In the genomic region with DNA sequence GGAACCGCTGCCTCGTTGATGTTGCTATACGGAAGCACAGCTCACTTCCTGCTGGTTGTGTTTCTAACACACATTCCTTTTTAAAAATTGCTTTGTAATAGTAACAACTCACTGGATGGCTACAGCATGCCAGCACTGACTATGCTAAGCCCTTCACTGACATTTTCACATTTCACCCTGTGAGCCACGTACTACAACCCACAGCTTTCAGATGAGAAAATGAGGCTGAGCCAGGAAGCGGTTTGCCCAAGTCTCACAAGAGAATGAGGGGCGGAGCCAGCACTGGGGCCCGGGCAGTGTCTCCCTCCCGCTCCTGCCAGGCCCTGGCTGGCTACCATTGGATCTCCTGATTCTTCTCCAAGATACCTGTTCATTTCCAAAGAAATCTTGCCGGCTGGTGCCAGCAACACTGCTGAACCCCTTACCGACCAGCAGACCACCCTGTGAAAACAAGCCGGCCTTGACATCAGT, we compare ENCODE assay signal across 7 cellular contexts. TPM values are rescaled to one million over a fixed set of nuclear protein-coding genes. Genes with fewer than 3 reads are reported as not detected.
DNase-seq lines count a peak whose midpoint lies in the region; ATAC-seq and TF ChIP-seq lines count a peak whose summit lies in the region.

No MANE protein-coding gene starts in this region.

- H3K27ac ChIP-seq in esophagus muscularis mucosa (replicated peaks in 1 of 4), result peak overlapping the region; percentile 26 to 52 (median 34)
- H3K27ac ChIP-seq in neural progenitor cell, result no peak overlapping the region
- H3K27ac ChIP-seq in stomach, result peak overlapping the region; percentile 6 to 49 (median 39)

- TF ChIP-seq EP300 in esophagus muscularis mucosa (IDR thresholded peaks at IDR 0.05), result no peak
- no peak for TF ChIP-seq EP300 in stomach (IDR thresholded peaks at IDR 0.05)

- H3K36me3 ChIP-seq in esophagus muscularis mucosa (peaks cover 19 to 31% (median 22%) of the 10 kb centered on the region in 4 donors), neural progenitor cell (no peaks in the 10 kb centered on the region), stomach (peaks cover 13 to 29% (median 28%) of the 10 kb centered on the region in 4 donors)

- intact Hi-C loops in esophagus muscularis mucosa (cut with DNase I) (no loop called here), stomach (cut with DNase I; ENCODE audit: low total_unique reads) (no loop called here)

- H3K9me3 ChIP-seq in esophagus muscularis mucosa, result no peaks in the 10 kb centered on the region
- H3K9me3 ChIP-seq in neural progenitor cell (ENCODE audit: low read depth), result no peaks in the 10 kb centered on the region
- peaks cover 0 to 3% (median 1%) of the 10 kb centered on the region in 4 donors for H3K9me3 ChIP-seq in stomach

- WGBS in esophagus muscularis mucosa, result 23% methylated on average over 11 of the region's 11 CpGs
- 9 to 17% (median 11%) methylated on average over 10 to 11 of the region's 11 CpGs for WGBS in stomach, 5 donors

- H3K27me3 Mint-ChIP-seq in neural progenitor cell (ENCODE audit: insufficient read depth, low read depth), result peaks cover 2% of the 10 kb centered on the region

- no peak overlapping the region for H3K4me3 Mint-ChIP-seq in neural progenitor cell

- H3K4me3 ChIP-seq in esophagus muscularis mucosa (peak overlapping the region in 3 of 4 donors; percentile 8 to 21 (median 9)), neural progenitor cell (no peak overlapping the region), stomach (peak overlapping the region; percentile 7 to 23 (median 10))

- H3K27ac Mint-ChIP-seq in neural progenitor cell, result peak overlapping the region; percentile 87

- H4K20me1 ChIP-seq in neural progenitor cell (ENCODE audit: low read depth), result no peaks in the 10 kb centered on the region

- H3K9me3 Mint-ChIP-seq in neural progenitor cell, result peaks cover 4% of the 10 kb centered on the region

- peaks cover 15% of the 10 kb centered on the region for H3F3A ChIP-seq in neural progenitor cell (ENCODE audit: low read depth)

- peak; percentile 68 for ATAC-seq in GM18858 (IDR thresholded peaks at IDR 0.05; ENCODE audit: unreplicated experiment)
- peak; percentile 83 for ATAC-seq in HG02943 (IDR thresholded peaks at IDR 0.05; ENCODE audit: low read depth, unreplicated experiment)

- peak overlapping the region; percentile 17 for H3K4me2 ChIP-seq in neural progenitor cell

- H3K27me3 ChIP-seq in esophagus muscularis mucosa, result no peaks in the 10 kb centered on the region
- no peaks in the 10 kb centered on the region for H3K27me3 ChIP-seq in neural progenitor cell
- H3K27me3 ChIP-seq in stomach, result peaks cover 0 to 33% (median 7%) of the 10 kb centered on the region in 3 donors

- H3K4me1 Mint-ChIP-seq in neural progenitor cell, result peaks cover 22% of the 10 kb centered on the region

- DNase-seq in NOMO-1 (lab: John Stamatoyannopoulos, UW; ENCODE audit: unreplicated experiment in 2 of 2) (peak; percentile 58 to 61), activated T-cell treated with anti-CD3 and anti-CD28 coated beads for 24 hours (ENCODE audit: low read depth) (peak; percentile 82), esophagus muscularis mucosa (ENCODE audit: extremely low spot score) (no peak), neural progenitor cell (ENCODE audit: low spot score) (peak; percentile 61), stomach (peak; percentile 80)

- TF ChIP-seq POLR2A in esophagus muscularis mucosa (IDR thresholded peaks at IDR 0.05; ENCODE audit: low read depth), result no peak
- no peak for TF ChIP-seq POLR2A in stomach (IDR thresholded peaks at IDR 0.05)

- peak overlapping the region; percentile 60 for H2AFZ ChIP-seq in neural progenitor cell (replicated peaks)

- peaks cover 15 to 21% (median 18%) of the 10 kb centered on the region in 4 donors for H3K4me1 ChIP-seq in esophagus muscularis mucosa
- peaks cover 16% of the 10 kb centered on the region for H3K4me1 ChIP-seq in neural progenitor cell
- H3K4me1 ChIP-seq in stomach, result peaks cover 22 to 31% (median 29%) of the 10 kb centered on the region in 4 donors

- H3K79me2 ChIP-seq in neural progenitor cell (ENCODE audit: low read depth), result no peaks in the 10 kb centered on the region

- H3K36me3 Mint-ChIP-seq in neural progenitor cell, result peaks cover 9% of the 10 kb centered on the region

- no peak overlapping the region for H3K9ac ChIP-seq in neural progenitor cell

- TF ChIP-seq CTCF in esophagus muscularis mucosa (IDR thresholded peaks at IDR 0.05), result no peak
- TF ChIP-seq CTCF in neural progenitor cell (IDR thresholded peaks at IDR 0.05), result no peak
- no peak for TF ChIP-seq CTCF in stomach (IDR thresholded peaks at IDR 0.05)

RNA-seq across cellular contexts. Expression of gene FAM78A, which starts 38.3 kb away (rescaled TPM):
- total RNA-seq in esophagus muscularis mucosa (1 to 10 TPM; 1.7 to 4.0 (median 3.3) TPM), neural progenitor cell (ENCODE audit: low replicate concordance) (0.32 and 1.5 TPM in 2 replicates), stomach (1 to 10 TPM in 4 of 5 donors, not detected in 1; 1.2 to 3.5 (median 2.5) TPM)
- 1 to 10 TPM in 2 of 3 donors, under 1 TPM in 1; 0.85 to 1.6 (median 1.5) TPM for polyA plus RNA-seq in stomach

RNA-seq across cellular contexts. Expression of gene PLPP7, which starts 51.6 kb away (rescaled TPM):
- 10 to 100 TPM; 11.4 to 22.5 (median 14.4) TPM for total RNA-seq in esophagus muscularis mucosa
- 5.4 and 11.5 TPM in 2 replicates for total RNA-seq in neural progenitor cell (ENCODE audit: low replicate concordance)
- total RNA-seq in stomach, result 1 to 10 TPM in 3 of 5 donors, under 1 TPM in 1, not detected in 1; 0.29 to 1.8 (median 1.4) TPM
- polyA plus RNA-seq in stomach, result 1 to 10 TPM in 2 of 3 donors, under 1 TPM in 1; 0.92 to 1.7 (median 1.6) TPM
